In genomic region chr16:30786936-30787612, GRCh38 we compare ENCODE assay signal across 1 cellular context.
TF ChIP-seq lines count a peak whose summit lies in the region.

ZNF629 (minus strand) TSS chr16:30787205; CDS start chr16:30784482, 2,723 bp downstream.

TF ChIP-seq in HEK293, 187 proteins besides CTCF, POLR2A, EP300 and RAD21 (continued from another document):
- 0 out of 2 replicates have a peak, but pooled peaks have one; percentile 38 for TF ChIP-seq PBX3 (CRISPR knock-in tag; IDR thresholded peaks at IDR 0.05)
- peak; percentile 88 for TF ChIP-seq ZNF76 (tag by site-specific recombination; IDR thresholded peaks at IDR 0.05; ENCODE audit: borderline replicate concordance, low read depth)
- no peak for TF ChIP-seq ZNF473 (tag by site-specific recombination; IDR thresholded peaks at IDR 0.05)
- peak; percentile 80 for TF ChIP-seq ZNF24 (tag by site-specific recombination; IDR thresholded peaks at IDR 0.05)
- peak; percentile 99 for TF ChIP-seq ZXDB (tag by site-specific recombination; IDR thresholded peaks at IDR 0.05)
- 0 out of 2 replicates have a peak, but pooled peaks have one; percentile 11 for TF ChIP-seq ZNF558 (tag by site-specific recombination; IDR thresholded peaks at IDR 0.05)
- no peak for TF ChIP-seq ZNF791 (tag by site-specific recombination; IDR thresholded peaks at IDR 0.05)
- TF ChIP-seq OSR2 (tag by site-specific recombination; IDR thresholded peaks at IDR 0.05) = no peak
- TF ChIP-seq ZNF350 (tag by site-specific recombination; IDR thresholded peaks at IDR 0.05) = no peak
TF ChIP-seq in HEK293: peak in this region for 71.
